In the genomic region with DNA sequence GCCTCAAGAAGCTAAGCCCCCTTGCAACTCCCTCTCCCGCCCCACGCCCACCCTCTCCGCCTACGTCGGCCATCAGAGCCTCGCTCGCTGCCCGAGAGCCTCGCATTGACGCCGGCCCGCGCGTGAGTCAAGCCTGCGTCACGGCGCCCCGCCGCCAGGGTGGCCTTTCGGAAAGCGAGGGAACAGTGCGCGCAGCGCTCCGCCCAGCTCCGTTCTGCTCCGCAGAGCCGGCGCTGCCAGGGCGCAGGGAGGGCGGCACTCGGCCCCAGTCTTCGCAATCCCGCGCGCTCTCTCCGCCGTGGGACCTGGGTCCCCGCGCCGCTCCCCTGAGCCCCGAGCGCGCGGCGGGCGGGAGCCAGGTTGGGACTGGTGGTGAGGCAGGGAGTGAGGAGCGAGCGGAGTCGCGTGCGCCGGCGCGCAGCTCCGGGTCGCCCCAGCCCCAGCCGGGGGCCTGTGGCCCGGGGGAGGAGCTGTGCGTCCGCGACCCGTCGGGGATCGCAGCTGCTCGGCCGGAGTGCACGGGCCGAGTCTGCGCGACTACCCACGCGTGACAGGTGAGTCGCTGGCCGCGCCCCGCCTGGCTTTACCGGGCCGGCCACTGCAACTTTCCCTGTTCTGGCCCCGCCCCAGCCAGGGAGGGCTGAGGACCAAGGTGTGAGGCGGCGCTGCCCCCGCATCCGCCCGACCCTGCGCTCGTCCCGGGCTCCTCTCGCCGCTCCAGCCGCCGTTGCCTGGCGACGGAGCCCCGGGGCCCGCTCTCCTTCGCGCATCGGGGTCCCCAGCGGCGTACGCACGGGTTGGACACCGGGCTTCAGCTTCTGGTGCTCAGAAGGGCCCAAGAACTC, we compare ENCODE assay signal across 9 cellular contexts. TPM values are rescaled to one million over a fixed set of nuclear protein-coding genes. Genes with fewer than 3 reads are reported as not detected.
DNase-seq lines count a peak whose midpoint lies in the region; ATAC-seq and TF ChIP-seq lines count a peak whose summit lies in the region.
"Had no signal": no experiment of that assay in that cellular context is flagged by ENCODE, and none has a peak within 500 bp of the region (broad histone marks: within the 10 kb centered on the region; RNA-seq: fewer than 3 reads in every experiment).

Gene SLC6A17 (plus strand): TSS at position 165 of the 845 bp plus-strand sequence. CDS start 16,436 bp downstream, outside the sequence.

- H3K79me2 ChIP-seq in PC-9 (ENCODE audit: low read depth), result peaks cover 13% of the 10 kb centered on the region; the same call in 1 of the 2 replicates

- no peaks in the 10 kb centered on the region for H3K36me3 ChIP-seq in PC-9 (ENCODE audit: low read depth)
- H3K36me3 ChIP-seq: upper lobe of left lung had no signal

- CTCF ChIA-PET in PC-9 (lab: Charles Lee), result interaction anchor here (0.6 to 0.9 kb wide), 4 partner anchors 11 to 63 kb away, joined by 3 to 4 read pairs (median 4); no protein-coding TSS in a partner anchor

- no peaks in the 10 kb centered on the region for H3F3A ChIP-seq in PC-9 (ENCODE audit: insufficient read depth, low read depth)

- H3K36me3 Mint-ChIP-seq in naive B cell, result peaks cover 0 to 6% of the 10 kb centered on the region in 2 donors

- peaks cover 0 to 15% (median 3%) of the 10 kb centered on the region in 3 donors for H3K4me1 Mint-ChIP-seq in naive B cell

- peak within 1 kb of the TSS; percentile 73 for H3K4me2 ChIP-seq in PC-9

- H2AFZ ChIP-seq in PC-9, result peak within 1 kb of the TSS; percentile 81

- H3K4me3 ChIP-seq in PC-9, result peak within 1 kb of the TSS; percentile 62

- no peak within 1 kb of the TSS for H3K27ac ChIP-seq in PC-9
- H3K27ac ChIP-seq: upper lobe of left lung had no signal

- H3K27me3 Mint-ChIP-seq in naive B cell, result peaks cover 26 to 47% (median 44%) of the 10 kb centered on the region in 3 donors

- no peaks in the 10 kb centered on the region for H3K9me3 ChIP-seq in PC-9 (ENCODE audit: insufficient read depth, low read depth)
- H3K9me3 ChIP-seq: upper lobe of left lung had no signal

- H4K20me1 ChIP-seq in PC-9 (ENCODE audit: insufficient read depth), result no peaks in the 10 kb centered on the region

- H3K27me3 ChIP-seq in PC-9 (ENCODE audit: insufficient read depth, low read depth), result peaks cover 18% of the 10 kb centered on the region

- peak within 1 kb of the TSS in 6 of 8 donors; percentile 17 to 85 (median 40) for H3K4me3 Mint-ChIP-seq in naive B cell

- H3K27ac Mint-ChIP-seq in naive B cell, result peak within 1 kb of the TSS in 1 of 6 donors; percentile 54

- peaks cover 14% of the 10 kb centered on the region for H3K4me1 ChIP-seq in PC-9 (replicated peaks; ENCODE audit: insufficient read depth)

- peaks cover 0 to 6% (median 0%) of the 10 kb centered on the region in 7 donors for H3K9me3 Mint-ChIP-seq in naive B cell

- TF ChIP-seq CTCF in PC-9 (conservative IDR thresholded peaks at IDR 0.05), result peak; percentile 31; the same call in 1 of the 2 replicates

- intact Hi-C loops in PC-9 (cut with micrococcal nuclease; ENCODE audit: unreplicated experiment), result no loop called here

- ATAC-seq in naive B cell (ENCODE audit: low read depth in 2 of 2) (peak; percentile 67 to 71), GM18519 (IDR thresholded peaks at IDR 0.05; ENCODE audit: low FRiP score, unreplicated experiment) (no peak)

- H3K9me2 ChIP-seq in PC-9 (ENCODE audit: insufficient read depth), result no peaks in the 10 kb centered on the region

- no TSS peak for BruUV-seq in PC-9 (replicated peaks; lab: Mats Ljungman, UMichigan)

- POLR2A ChIA-PET in PC-9 (lab: Charles Lee; ENCODE audit: unreplicated experiment), result no interaction called here

- peak; percentile 33 for DNase-seq in NCI-H2029 (lab: John Stamatoyannopoulos, UW)
- DNase-seq in NCI-H2029 treated with DMSO at 0.1 percent for 48 hours (lab: John Stamatoyannopoulos, UW), result no peak
- peak; percentile 51 to 63 for DNase-seq in PC-9
- peak; percentile 31 for DNase-seq in dedifferentiated amniotic fluid mesenchymal stem cell (ENCODE audit: extremely low spot score)
- DNase-seq in naive B cell, result no peak
- DNase-seq in amniotic stem cell (lab: John Stamatoyannopoulos, UW), result no peak
- no peak for DNase-seq in GDM1 (lab: John Stamatoyannopoulos, UW)

RNA-seq across cellular contexts. Expression of gene SLC6A17, which starts in this region (rescaled TPM):
- total RNA-seq in PC-9 (2021), result 3.2 and 4.5 TPM in 2 replicates
- not detected for polyA plus RNA-seq in naive B cell (ENCODE audit: low read depth in 6 of 6)

Comparison
In these comparisons a context has a peak if more than half of its experiments do, and no peak if none do; other contexts are left out.
1. DNase-seq: peak in NCI-H2029 (single experiment), PC-9 (2 of 2) and dedifferentiated amniotic fluid mesenchymal stem cell (single experiment); none in NCI-H2029 treated with DMSO at 0.1 percent for 48 hours (single experiment), naive B cell (single experiment), amniotic stem cell (single experiment) and GDM1 (single experiment).
2. Peak in ATAC-seq in naive B cell; RNA of the gene not detected or under 1 TPM.